In the genomic region with DNA sequence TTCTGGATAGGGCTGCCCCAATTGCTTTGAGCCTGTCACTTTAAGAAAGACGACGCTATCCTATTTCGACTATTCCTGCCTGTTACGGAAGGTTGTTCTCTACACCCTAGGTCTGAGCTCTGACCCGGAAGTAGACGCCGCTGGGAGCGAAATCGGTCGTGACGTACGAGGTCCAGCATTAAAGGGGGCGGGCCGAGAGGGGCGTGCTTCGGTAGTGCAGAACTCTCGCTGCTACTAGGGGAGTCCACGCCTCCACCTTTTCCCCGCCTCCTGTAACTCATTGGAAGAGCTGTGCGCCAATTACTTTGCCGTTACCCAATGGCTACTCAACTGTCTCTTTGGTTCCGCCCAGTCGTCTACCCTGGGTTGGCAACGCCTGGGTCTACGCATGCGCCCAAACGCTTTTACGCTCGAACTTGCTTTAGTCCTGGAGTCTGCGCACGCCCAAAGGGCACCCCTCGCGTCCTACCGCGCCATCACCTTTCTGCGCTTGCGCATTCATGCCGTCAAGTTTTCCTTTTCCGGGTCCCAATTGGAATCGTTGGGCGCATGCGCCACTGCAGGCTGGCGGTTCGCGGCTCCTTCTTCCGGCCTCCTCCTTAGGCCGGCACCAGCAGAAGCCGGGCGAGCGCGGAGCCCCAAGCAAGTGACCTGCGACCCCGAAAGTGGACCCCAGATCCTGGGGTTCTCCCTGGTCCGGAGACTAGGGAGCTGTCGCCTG, we compare ENCODE assay signal across 1 cellular context.
TF ChIP-seq lines count a peak whose summit lies in the region.

Gene PCNX3, plus strand, starts transcription at position 548 of the 721 bp plus-strand sequence. CDS start 536 bp downstream, outside the sequence.

TF ChIP-seq in GM12878, 131 proteins besides CTCF, POLR2A, EP300 and RAD21 (continued from another document):
- TF ChIP-seq EZH2 (IDR thresholded peaks at IDR 0.05; ENCODE audit: borderline replicate concordance, control insufficient read depth, low read depth, low read length) (no peak), RELB (IDR thresholded peaks at IDR 0.05; ENCODE audit: low read depth) (peak; percentile 100), ZBED1 (IDR thresholded peaks at IDR 0.05; ENCODE audit: borderline replicate concordance) (0 out of 2 replicates have a peak, but pooled peaks have one; percentile 23), WRNIP1 (IDR thresholded peaks at IDR 0.05; ENCODE audit: borderline replicate concordance, low read depth, low read length) (0 out of 2 replicates have a peak, but pooled peaks have one; percentile 94), SIX5 (IDR thresholded peaks at IDR 0.05; ENCODE audit: low read depth, low read length, severe bottlenecking) (peak; percentile 75), MAX (IDR thresholded peaks at IDR 0.05; ENCODE audit: low read depth, low read length) (0 out of 2 replicates have a peak, but pooled peaks have one; percentile 38), CREM (IDR thresholded peaks at IDR 0.05; ENCODE audit: low read depth) (peak; percentile 95), MTA2 (IDR thresholded peaks at IDR 0.05; ENCODE audit: low read depth) (peak; percentile 95), CUX1 (IDR thresholded peaks at IDR 0.05; ENCODE audit: insufficient replicate concordance, low read depth, low read length) (peak; percentile 98), POLR2AphosphoS5 (IDR thresholded peaks at IDR 0.05; ENCODE audit: low read length) (peak; percentile 80; the same call in 1 of the 2 replicates), TCF12 (IDR thresholded peaks at IDR 0.05; ENCODE audit: low read depth, low read length) (0 out of 2 replicates have a peak, but pooled peaks have one; percentile 28), ATF7 (IDR thresholded peaks at IDR 0.05; ENCODE audit: low read depth) (peak; percentile 82), POLR2AphosphoS2 (IDR thresholded peaks at IDR 0.05; ENCODE audit: low read depth, low read length) (peak; percentile 81; the same call in 1 of the 2 replicates), IRF3 (IDR thresholded peaks at IDR 0.05) (peak; percentile 94), NRF1 (conservative IDR thresholded peaks at IDR 0.05; ENCODE audit: low read depth, low read length) (peak; percentile 97), CREB1 (IDR thresholded peaks at IDR 0.05; ENCODE audit: low read depth) (peak; percentile 96), RFX5 (IDR thresholded peaks at IDR 0.05; ENCODE audit: low read depth, low read length) (peak; percentile 69; the same call in 1 of the 2 replicates), PAX5 (IDR thresholded peaks at IDR 0.05; ENCODE audit: borderline replicate concordance, low read depth, low read length) (no peak), NR2C2 (IDR thresholded peaks at IDR 0.05; ENCODE audit: borderline replicate concordance, control insufficient read depth, insufficient read length, low read depth) (peak; percentile 97), EGR1 (IDR thresholded peaks at IDR 0.05; ENCODE audit: borderline replicate concordance in 1 of 2, low read depth in 2 of 2, low read length in 2 of 2) (peak in 1 of 2 experiments; percentile 54; a peak in 1 of 3 replicates), BHLHE40 (IDR thresholded peaks at IDR 0.05; ENCODE audit: borderline replicate concordance in 1 of 2, low read depth in 2 of 2, low read length in 1 of 2) (peak in 1 of 2 experiments; percentile 59; a peak in 1 of 4 replicates), HDGF (IDR thresholded peaks at IDR 0.05) (peak; percentile 79; the same call in 1 of the 2 replicates), TAF1 (IDR thresholded peaks at IDR 0.05; ENCODE audit: borderline replicate concordance, low read depth, low read length) (peak; percentile 42; the same call in 1 of the 2 replicates)
- TF ChIP-seq, protein P1, sequence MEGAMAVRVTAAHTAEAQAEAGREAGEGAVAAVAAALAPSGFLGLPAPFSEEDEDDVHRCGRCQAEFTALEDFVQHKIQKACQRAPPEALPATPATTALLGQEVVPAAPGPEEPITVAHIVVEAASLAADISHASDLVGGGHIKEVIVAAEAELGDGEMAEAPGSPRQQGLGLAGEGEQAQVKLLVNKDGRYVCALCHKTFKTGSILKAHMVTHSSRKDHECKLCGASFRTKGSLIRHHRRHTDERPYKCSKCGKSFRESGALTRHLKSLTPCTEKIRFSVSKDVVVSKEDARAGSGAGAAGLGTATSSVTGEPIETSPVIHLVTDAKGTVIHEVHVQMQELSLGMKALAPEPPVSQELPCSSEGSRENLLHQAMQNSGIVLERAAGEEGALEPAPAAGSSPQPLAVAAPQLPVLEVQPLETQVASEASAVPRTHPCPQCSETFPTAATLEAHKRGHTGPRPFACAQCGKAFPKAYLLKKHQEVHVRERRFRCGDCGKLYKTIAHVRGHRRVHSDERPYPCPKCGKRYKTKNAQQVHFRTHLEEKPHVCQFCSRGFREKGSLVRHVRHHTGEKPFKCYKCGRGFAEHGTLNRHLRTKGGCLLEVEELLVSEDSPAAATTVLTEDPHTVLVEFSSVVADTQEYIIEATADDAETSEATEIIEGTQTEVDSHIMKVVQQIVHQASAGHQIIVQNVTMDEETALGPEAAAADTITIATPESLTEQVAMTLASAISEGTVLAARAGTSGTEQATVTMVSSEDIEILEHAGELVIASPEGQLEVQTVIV (IDR thresholded peaks at IDR 0.05; ENCODE audit: borderline replicate concordance, partially characterized antibody): peak; percentile 95
- TF ChIP-seq, protein P2, sequence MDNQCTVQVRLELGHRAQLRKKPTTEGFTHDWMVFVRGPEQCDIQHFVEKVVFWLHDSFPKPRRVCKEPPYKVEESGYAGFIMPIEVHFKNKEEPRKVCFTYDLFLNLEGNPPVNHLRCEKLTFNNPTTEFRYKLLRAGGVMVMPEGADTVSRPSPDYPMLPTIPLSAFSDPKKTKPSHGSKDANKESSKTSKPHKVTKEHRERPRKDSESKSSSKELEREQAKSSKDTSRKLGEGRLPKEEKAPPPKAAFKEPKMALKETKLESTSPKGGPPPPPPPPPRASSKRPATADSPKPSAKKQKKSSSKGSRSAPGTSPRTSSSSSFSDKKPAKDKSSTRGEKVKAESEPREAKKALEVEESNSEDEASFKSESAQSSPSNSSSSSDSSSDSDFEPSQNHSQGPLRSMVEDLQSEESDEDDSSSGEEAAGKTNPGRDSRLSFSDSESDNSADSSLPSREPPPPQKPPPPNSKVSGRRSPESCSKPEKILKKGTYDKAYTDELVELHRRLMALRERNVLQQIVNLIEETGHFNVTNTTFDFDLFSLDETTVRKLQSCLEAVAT (IDR thresholded peaks at IDR 0.05): peak; percentile 100
- TF ChIP-seq, protein P3, sequence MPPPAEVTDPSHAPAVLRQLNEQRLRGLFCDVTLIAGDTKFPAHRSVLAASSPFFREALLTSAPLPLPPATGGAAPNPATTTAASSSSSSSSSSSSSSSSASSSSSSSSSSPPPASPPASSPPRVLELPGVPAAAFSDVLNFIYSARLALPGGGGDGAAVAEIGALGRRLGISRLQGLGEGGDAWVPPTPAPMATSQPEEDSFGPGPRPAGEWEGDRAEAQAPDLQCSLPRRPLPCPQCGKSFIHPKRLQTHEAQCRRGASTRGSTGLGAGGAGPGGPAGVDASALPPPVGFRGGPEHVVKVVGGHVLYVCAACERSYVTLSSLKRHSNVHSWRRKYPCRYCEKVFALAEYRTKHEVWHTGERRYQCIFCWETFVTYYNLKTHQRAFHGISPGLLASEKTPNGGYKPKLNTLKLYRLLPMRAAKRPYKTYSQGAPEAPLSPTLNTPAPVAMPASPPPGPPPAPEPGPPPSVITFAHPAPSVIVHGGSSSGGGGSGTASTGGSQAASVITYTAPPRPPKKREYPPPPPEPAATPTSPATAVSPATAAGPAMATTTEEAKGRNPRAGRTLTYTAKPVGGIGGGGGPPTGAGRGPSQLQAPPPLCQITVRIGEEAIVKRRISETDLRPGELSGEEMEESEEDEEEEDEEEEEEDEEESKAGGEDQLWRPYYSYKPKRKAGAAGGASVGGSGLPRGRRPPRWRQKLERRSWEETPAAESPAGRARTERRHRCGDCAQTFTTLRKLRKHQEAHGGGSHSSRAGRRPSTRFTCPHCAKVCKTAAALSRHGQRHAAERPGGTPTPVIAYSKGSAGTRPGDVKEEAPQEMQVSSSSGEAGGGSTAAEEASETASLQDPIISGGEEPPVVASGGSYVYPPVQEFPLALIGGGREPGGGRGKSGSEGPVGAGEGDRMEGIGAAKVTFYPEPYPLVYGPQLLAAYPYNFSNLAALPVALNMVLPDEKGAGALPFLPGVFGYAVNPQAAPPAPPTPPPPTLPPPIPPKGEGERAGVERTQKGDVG (CRISPR knock-in tag; IDR thresholded peaks at IDR 0.05): no peak
- TF ChIP-seq, protein P4, sequence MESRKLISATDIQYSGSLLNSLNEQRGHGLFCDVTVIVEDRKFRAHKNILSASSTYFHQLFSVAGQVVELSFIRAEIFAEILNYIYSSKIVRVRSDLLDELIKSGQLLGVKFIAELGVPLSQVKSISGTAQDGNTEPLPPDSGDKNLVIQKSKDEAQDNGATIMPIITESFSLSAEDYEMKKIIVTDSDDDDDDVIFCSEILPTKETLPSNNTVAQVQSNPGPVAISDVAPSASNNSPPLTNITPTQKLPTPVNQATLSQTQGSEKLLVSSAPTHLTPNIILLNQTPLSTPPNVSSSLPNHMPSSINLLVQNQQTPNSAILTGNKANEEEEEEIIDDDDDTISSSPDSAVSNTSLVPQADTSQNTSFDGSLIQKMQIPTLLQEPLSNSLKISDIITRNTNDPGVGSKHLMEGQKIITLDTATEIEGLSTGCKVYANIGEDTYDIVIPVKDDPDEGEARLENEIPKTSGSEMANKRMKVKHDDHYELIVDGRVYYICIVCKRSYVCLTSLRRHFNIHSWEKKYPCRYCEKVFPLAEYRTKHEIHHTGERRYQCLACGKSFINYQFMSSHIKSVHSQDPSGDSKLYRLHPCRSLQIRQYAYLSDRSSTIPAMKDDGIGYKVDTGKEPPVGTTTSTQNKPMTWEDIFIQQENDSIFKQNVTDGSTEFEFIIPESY (IDR thresholded peaks at IDR 0.05): no peak
TF ChIP-seq in GM12878: peak in this region for 53.
